ENCODE assay signal across 6 cellular contexts in the genomic region with DNA sequence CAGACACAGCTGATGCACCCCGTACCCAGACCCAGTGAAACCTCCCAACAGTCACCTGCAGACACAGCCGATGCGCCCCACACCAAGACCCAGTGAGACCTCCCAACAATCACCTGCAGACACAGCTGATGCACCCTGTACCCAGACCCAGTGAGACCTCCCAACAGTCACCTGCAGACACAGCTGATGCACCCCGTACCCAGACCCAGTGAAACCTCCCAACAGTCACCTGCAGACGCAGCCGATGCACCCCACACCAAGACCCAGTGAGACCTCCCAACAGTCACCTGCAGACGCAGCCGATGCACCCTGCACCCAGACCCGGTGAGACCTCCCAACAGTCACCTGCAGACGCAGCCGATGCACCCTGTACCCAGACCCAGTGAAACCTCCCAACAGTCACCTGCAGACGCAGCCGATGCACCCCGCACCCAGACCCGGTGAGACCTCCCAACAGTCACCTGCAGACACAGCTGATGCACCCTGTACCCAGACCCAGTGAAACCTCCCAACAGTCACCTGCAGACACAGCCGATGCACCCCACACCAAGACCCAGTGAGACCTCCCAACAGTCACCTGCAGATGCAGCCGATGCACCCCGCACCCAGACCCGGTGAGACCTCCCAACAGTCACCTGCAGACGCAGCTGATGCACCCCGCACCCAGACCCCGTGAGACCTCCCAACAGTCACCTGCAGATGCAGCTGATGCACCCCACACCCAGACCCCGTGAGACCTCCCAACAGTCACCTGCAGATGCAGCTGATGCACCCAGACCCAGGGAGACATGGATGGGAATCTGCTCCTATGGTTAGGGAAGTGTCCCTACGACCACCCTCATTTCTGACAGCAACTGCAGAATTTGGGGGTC.
A peak's percentile ranks its signal among the peaks of the same experiment; 100 is the strongest.
DNase-seq lines count a peak whose midpoint lies in the region; ATAC-seq, FAIRE-seq and TF ChIP-seq lines count a peak whose summit lies in the region.
"Not testable (repeated sequence)": the region's sequence is repeated elsewhere in the genome, so short reads cannot be mapped to it uniquely, and the experiment has no call there.

No MANE protein-coding gene starts in this region.

- not testable (repeated sequence) for H3K27me3 Mint-ChIP-seq in H9 (ENCODE audit: low read depth)

- not testable (repeated sequence) for TF ChIP-seq EP300 in H1 (IDR thresholded peaks at IDR 0.05; ENCODE audit: borderline replicate concordance in 1 of 2, low read depth in 2 of 2, low read length in 2 of 2); stomach (IDR thresholded peaks at IDR 0.05)

- H2AFZ ChIP-seq in H9 (ENCODE audit: low read length); H1 (ENCODE audit: low read length): not testable (repeated sequence)

- CTCF ChIA-PET in H1 (lab: Charles Lee; ENCODE audit: partially characterized antibody) = not testable (repeated sequence)

- not testable (repeated sequence) for H3K23ac ChIP-seq in H9 (ENCODE audit: insufficient read length, low read depth, low read length); H1 (ENCODE audit: insufficient read length)

- H3K14ac ChIP-seq in H9 (ENCODE audit: insufficient read depth, low read length) = peak overlapping the region; percentile 33; the same call in 1 of the 2 replicates
- not testable (repeated sequence) for H3K14ac ChIP-seq in H1 (ENCODE audit: insufficient read length)

- H3K36me3 Mint-ChIP-seq in H9 (ENCODE audit: insufficient read depth in 1 of 3, low read depth in 3 of 3) = not testable (repeated sequence)

- peak; percentile 48 for FAIRE-seq in H1 (lab: Jason Lieb, UNC)

- no CpG with 5 or more reads among the region's 24 CpGs for WGBS in H9 (ENCODE audit: extremely low coverage, insufficient read length, low lambda C conversion rate)
- WGBS in H1 (ENCODE audit: extremely low coverage in 1 of 2, insufficient coverage in 1 of 2, insufficient read length in 1 of 2, insufficient replicate concordance in 2 of 2, low coverage in 1 of 2, low lambda C conversion rate in 2 of 2, missing lambda C conversion rate in 1 of 2), 2 experiments = 76% methylated on average over 15 of the region's 24 CpGs; no CpG with 5 or more reads in 1 of the 2 experiments
- 71 to 84% (median 79%) methylated on average over 9 to 24 of the region's 24 CpGs for WGBS in stomach, 5 donors

- H4K20me1 ChIP-seq in H9 (ENCODE audit: control insufficient read depth, insufficient read depth, insufficient read length); H1 (replicated peaks in 1 of 2; ENCODE audit: control insufficient read depth in 1 of 2, insufficient read depth in 2 of 2, low read length in 2 of 2): not testable (repeated sequence)

- not testable (repeated sequence) for H4K8ac ChIP-seq in H9 (replicated peaks; ENCODE audit: insufficient read length, low read depth, low read length); H1 (ENCODE audit: extremely low read depth, insufficient read depth, low read length)

- H2BK120ac ChIP-seq in H9 (ENCODE audit: low read depth, low read length, poor library complexity, severe bottlenecking); H1 (replicated peaks; ENCODE audit: low read depth, low read length): not testable (repeated sequence)

- H3K27ac ChIP-seq in H9 (ENCODE audit: insufficient read length, low read depth, low read length); H1 (ENCODE audit: low read depth, low read length); stomach; upper lobe of right lung: not testable (repeated sequence)

- H3T11ph ChIP-seq in H9 (ENCODE audit: low read length) = not testable (repeated sequence)

- intact Hi-C loops in sciatic nerve (cut with DNase I); stomach (cut with DNase I; ENCODE audit: low total_unique reads); upper lobe of right lung (cut with DNase I): not testable (repeated sequence)

- H2BK15ac ChIP-seq in H9 (ENCODE audit: low read depth, low read length); H1 (ENCODE audit: low read length): not testable (repeated sequence)

- not testable (repeated sequence) for H4K5ac ChIP-seq in H9 (ENCODE audit: insufficient read length, low read depth, low read length); H1 (ENCODE audit: insufficient read length, low read depth, low read length)

- POLR2A ChIA-PET in H1 (lab: Charles Lee; ENCODE audit: partially characterized antibody) = not testable (repeated sequence)

- not testable (repeated sequence) for H3K4me3 Mint-ChIP-seq in H9

- DNase-seq in H9; H1 (ENCODE audit: low read depth in 1 of 2, low spot score in 2 of 2): not testable (repeated sequence)
- DNase-seq in left lobe of liver (ENCODE audit: low spot score) (peak; percentile 19), sciatic nerve (ENCODE audit: low spot score) (peak; percentile 25), stomach (peak; percentile 9), upper lobe of right lung (peak; percentile 33)

- not testable (repeated sequence) for H4K91ac ChIP-seq in H9 (ENCODE audit: insufficient read length, low read depth, low read length); H1 (replicated peaks; ENCODE audit: insufficient read length, low read length)

- not testable (repeated sequence) for H3K4me3 ChIP-seq in H1 (ENCODE audit: extremely low read depth in 1 of 4, insufficient read depth in 2 of 4, low read depth in 3 of 4, low read length in 4 of 4); stomach; upper lobe of right lung

- not testable (repeated sequence) for H3K9me3 ChIP-seq in H9 (ENCODE audit: control insufficient read depth, low read depth, low read length); H1 (ENCODE audit: insufficient read depth in 2 of 2, low read depth in 1 of 2, low read length in 1 of 2); stomach; upper lobe of right lung

- not testable (repeated sequence) for H3K79me2 ChIP-seq in H9 (ENCODE audit: insufficient read depth, low read length); H1 (ENCODE audit: control insufficient read depth in 1 of 2, insufficient read depth in 2 of 2, low read length in 2 of 2)

- not testable (repeated sequence) for H3K9ac ChIP-seq in H9 (ENCODE audit: extremely low read depth, insufficient read length, low read length); H1 (replicated peaks in 1 of 4; ENCODE audit: extremely low read depth in 1 of 4, low read depth in 3 of 4, low read length in 3 of 4)

- H2BK12ac ChIP-seq in H9 (ENCODE audit: insufficient read length, low read depth, low read length); H1 (ENCODE audit: low read depth, low read length): not testable (repeated sequence)

- H3K4me2 ChIP-seq in H9 (ENCODE audit: insufficient read depth, insufficient read length, low read length); H1 (ENCODE audit: insufficient read depth in 1 of 2, low read depth in 2 of 2, low read length in 2 of 2): not testable (repeated sequence)

- H3K18ac ChIP-seq in H9 (ENCODE audit: insufficient read length, low read depth, low read length); H1 (ENCODE audit: extremely low read depth, low read length): not testable (repeated sequence)

- not testable (repeated sequence) for H3K56ac ChIP-seq in H9 (ENCODE audit: insufficient read length, low read depth, low read length); H1 (replicated peaks; ENCODE audit: insufficient read length, low read depth, low read length)

- H2BK20ac ChIP-seq in H9 (ENCODE audit: low read depth, low read length, poor library complexity, severe bottlenecking); H1 (ENCODE audit: low read length): not testable (repeated sequence)

- not testable (repeated sequence) for H3K27ac Mint-ChIP-seq in H9

- H2AK5ac ChIP-seq in H9 (ENCODE audit: insufficient read length, low read length); H1 (ENCODE audit: low read depth, low read length): not testable (repeated sequence)

- H3K4ac ChIP-seq in H9 (ENCODE audit: low read depth, low read length); H1 (replicated peaks; ENCODE audit: insufficient read length, low read depth, low read length): not testable (repeated sequence)

- not testable (repeated sequence) for TF ChIP-seq POLR2A in H1 (IDR thresholded peaks at IDR 0.05; ENCODE audit: control extremely low read depth in 1 of 2, low read depth in 2 of 2, low read length in 2 of 2); stomach (IDR thresholded peaks at IDR 0.05)

- ATAC-seq in left lobe of liver, sciatic nerve, upper lobe of right lung: not testable (repeated sequence)

- not testable (repeated sequence) for H2BK5ac ChIP-seq in H9 (ENCODE audit: insufficient read length, low read length); H1 (ENCODE audit: low read depth, low read length)

- TF ChIP-seq CTCF in H9 (conservative IDR thresholded peaks at IDR 0.05); H1 (IDR thresholded peaks at IDR 0.05; ENCODE audit: control extremely low read depth in 1 of 3, insufficient read depth in 1 of 3, low read depth in 1 of 3, low read length in 3 of 3); stomach (IDR thresholded peaks at IDR 0.05); upper lobe of right lung (IDR thresholded peaks at IDR 0.05): not testable (repeated sequence)

- H3K23me2 ChIP-seq in H9 (ENCODE audit: insufficient read length, low read depth, low read length, poor library complexity, severe bottlenecking); H1 (ENCODE audit: low read depth, low read length): not testable (repeated sequence)

- peaks cover 16 to 23% of the 10 kb centered on the region in 2 experiments for H3K9me3 Mint-ChIP-seq in H9

- H3K4me1 ChIP-seq in H9 (ENCODE audit: insufficient read depth, low read length); H1 (replicated peaks in 1 of 4; ENCODE audit: control insufficient read depth in 3 of 4, insufficient read depth in 4 of 4, low read length in 3 of 4); stomach; upper lobe of right lung: not testable (repeated sequence)

- not testable (repeated sequence) for H3K36me3 ChIP-seq in H1 (ENCODE audit: control insufficient read depth in 2 of 4, insufficient read depth in 4 of 4, low read length in 3 of 4); stomach; upper lobe of right lung

- not testable (repeated sequence) for H3K27me3 ChIP-seq in H9 (ENCODE audit: insufficient read depth, low read length); H1 (replicated peaks in 1 of 4; ENCODE audit: control insufficient read depth in 3 of 4, extremely low read depth in 1 of 4, insufficient read depth in 3 of 4, low read length in 3 of 4); upper lobe of right lung
- peaks cover 0 to 59% (median 0%) of the 10 kb centered on the region in 3 donors for H3K27me3 ChIP-seq in stomach

- H3K4me1 Mint-ChIP-seq in H9 = not testable (repeated sequence)

- not testable (repeated sequence) for H3K79me1 ChIP-seq in H9 (ENCODE audit: insufficient read depth, low read depth, low read length, poor library complexity, severe bottlenecking); H1 (ENCODE audit: low read depth, low read length)

- TF ChIP-seq RAD21 in H1 (IDR thresholded peaks at IDR 0.05 in 1 of 2, conservative IDR thresholded peaks at IDR 0.05 in 1 of 2; ENCODE audit: low read depth in 2 of 2, low read length in 2 of 2) = not testable (repeated sequence)
